In the genomic region with DNA sequence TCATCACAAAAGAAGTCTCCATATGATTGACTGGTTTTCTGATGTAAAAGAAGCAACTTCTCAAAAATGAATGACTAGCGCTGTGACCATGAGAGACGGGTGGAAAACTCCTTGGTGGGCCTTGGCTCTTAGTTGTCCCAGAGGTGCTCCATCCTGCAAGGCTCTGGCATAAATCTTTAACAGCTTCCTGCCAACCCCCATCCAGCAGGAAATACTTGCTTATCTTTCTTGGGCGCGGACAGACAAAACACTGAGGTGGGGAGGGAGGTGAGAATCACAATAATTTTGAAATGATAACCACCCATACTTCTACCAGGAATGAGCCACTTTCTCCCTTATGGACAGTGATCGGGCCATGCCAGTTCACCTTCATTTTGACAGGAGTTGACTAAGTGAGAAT, we compare ENCODE assay signal across 29 cellular contexts.
"Had no signal": no experiment of that assay in that cellular context is flagged by ENCODE, and none has a peak within 500 bp of the region (broad histone marks: within the 10 kb centered on the region; RNA-seq: fewer than 3 reads in every experiment).

No MANE protein-coding gene starts in this region.

- H3K4me1 ChIP-seq: adrenal gland, body of pancreas, gastroesophageal sphincter, testis, transverse colon, uterus had no signal

- H3K27me3 ChIP-seq: adrenal gland, body of pancreas, dorsolateral prefrontal cortex, gastroesophageal sphincter, hepatocyte, testis, transverse colon, uterus had no signal

- H3K27ac Mint-ChIP-seq: activated naive CD4-positive, alpha-beta T cell treated with anti-CD3 and anti-CD28 coated beads for 36 hours; activated naive CD8-positive, alpha-beta T cell treated with anti-CD3 and anti-CD28 coated beads for 36 hours; activated T-cell treated with anti-CD3 and anti-CD28 coated beads, Interleukin-2, amount 50 U/mL, for 72 hours; natural killer cell treated with Interleukin-12 subunit alpha and Interleukin-12 subunit beta and Interleukin-15 and Interleukin-18, amount 100 ng/mL, for 72 hours; T-helper 1 cell treated with Interleukin-12 subunit alpha and Interleukin-12 subunit beta and Interleukin-4 antibody, amounts not matched to agents 30 μg/mL and 1 μg/mL, for 36 hours; WTC11 had no signal

- H3K4me2 ChIP-seq: hepatocyte had no signal

- ATAC-seq: activated T-cell treated with anti-CD3 and anti-CD28 coated beads, Interleukin-2, amount 50 U/mL, for 72 hours; body of pancreas; gastroesophageal sphincter; left cardiac atrium; natural killer cell treated with Interleukin-12 subunit alpha and Interleukin-12 subunit beta and Interleukin-15 and Interleukin-18, amount 100 ng/mL, for 72 hours; WTC11 had no signal

- H3K36me3 ChIP-seq: adrenal gland, transverse colon, uterus had no signal

- H3K27ac ChIP-seq: adrenal gland, body of pancreas, dorsolateral prefrontal cortex, gastroesophageal sphincter, hepatocyte, testis, transverse colon, uterus had no signal

- H3K79me2 ChIP-seq: hepatocyte had no signal

- DNase-seq: activated effector memory CD4-positive, alpha-beta T cell treated with Interleukin-2 at 50 U/mL for 16 hours; activated naive CD4-positive, alpha-beta T cell treated with anti-CD3 and anti-CD28 coated beads for 36 hours; activated naive CD8-positive, alpha-beta T cell treated with anti-CD3 and anti-CD28 coated beads for 36 hours; activated T-cell treated with anti-CD3 and anti-CD28 coated beads for 4 hours; activated T-cell treated with anti-CD3 and anti-CD28 coated beads, Interleukin-2, amount 50 U/mL, for 72 hours; aorta; body of pancreas; dorsolateral prefrontal cortex; effector memory CD4-positive, alpha-beta T cell; erythroblast; islet precursor cell; left cardiac atrium; posterior cingulate gyrus; right cardiac atrium; stimulated activated CD4-positive, alpha-beta T cell treated with anti-CD3 and anti-CD28 coated beads, Interleukin-15, amount 100 ng/mL, for 24 hours; stimulated activated CD4-positive, alpha-beta T cell treated with anti-CD3 and anti-CD28 coated beads, Interleukin-2, amount 100 ng/mL, for 24 hours; stimulated activated naive CD4-positive, alpha-beta T cell treated with Interleukin-2 at 50 U/mL for 16 hours; SW 1271; T-helper 9 cell; testis; transverse colon; uterus had no signal

- H3K4me3 ChIP-seq: adrenal gland, body of pancreas, dorsolateral prefrontal cortex, gastroesophageal sphincter, hepatocyte, testis, transverse colon, uterus had no signal

- H3K4me1 Mint-ChIP-seq: activated naive CD8-positive, alpha-beta T cell treated with anti-CD3 and anti-CD28 coated beads for 36 hours had no signal

- H3K9me3 ChIP-seq: adrenal gland, testis, uterus had no signal

- H3K27me3 Mint-ChIP-seq: activated naive CD8-positive, alpha-beta T cell treated with anti-CD3 and anti-CD28 coated beads for 36 hours had no signal

- H2AFZ ChIP-seq: hepatocyte had no signal

- H3K4me3 Mint-ChIP-seq: activated naive CD4-positive, alpha-beta T cell treated with anti-CD3 and anti-CD28 coated beads for 36 hours; activated naive CD8-positive, alpha-beta T cell treated with anti-CD3 and anti-CD28 coated beads for 36 hours; activated T-cell treated with anti-CD3 and anti-CD28 coated beads, Interleukin-2, amount 50 U/mL, for 72 hours; natural killer cell treated with Interleukin-12 subunit alpha and Interleukin-12 subunit beta and Interleukin-15 and Interleukin-18, amount 100 ng/mL, for 72 hours; T-helper 1 cell treated with Interleukin-12 subunit alpha and Interleukin-12 subunit beta and Interleukin-4 antibody, amounts not matched to agents 30 μg/mL and 1 μg/mL, for 36 hours; WTC11 had no signal

- FAIRE-seq: colon had no signal
